In genomic region chr13:93286047-93286446, GRCh38 we compare ENCODE assay signal across 23 cellular contexts. TPM values are rescaled to one million over a fixed set of nuclear protein-coding genes. Genes with fewer than 3 reads are reported as not detected.
"Had no signal": no experiment of that assay in that cellular context is flagged by ENCODE, and none has a peak within 500 bp of the region (broad histone marks: within the 10 kb centered on the region; RNA-seq: fewer than 3 reads in every experiment).

No MANE protein-coding gene starts in this region.

- H3K4me1 ChIP-seq: colonic mucosa, left ventricle myocardium inferior, lower lobe of right lung, stomach, transverse colon had no signal

- ATAC-seq: left cardiac atrium, lower lobe of right lung, right cardiac atrium had no signal

- H3K27ac Mint-ChIP-seq: nephron had no signal

- H3K9me3 ChIP-seq: colonic mucosa, lower lobe of right lung, ovary, stomach, thoracic aorta, transverse colon had no signal

- H3K9me3 Mint-ChIP-seq: nephron had no signal

- H3K27me3 ChIP-seq: colonic mucosa, hepatocyte, ovary, stomach, transverse colon had no signal

- H3K27ac ChIP-seq: colonic mucosa, hepatocyte, left ventricle myocardium inferior, lower lobe of right lung, ovary, stomach, thoracic aorta, transverse colon had no signal

- H3K4me3 Mint-ChIP-seq: nephron had no signal

- FAIRE-seq: endothelial cell of umbilical vein, kidney, small intestine had no signal

- DNase-seq: colonic mucosa; dermis blood vessel endothelial cell; erythroblast; foreskin melanocyte; head of caudate nucleus; kidney; left cardiac atrium; left ventricle myocardium inferior; lower lobe of right lung; mesenchymal stem cell; midbrain; ovary; right cardiac atrium; small intestine; stimulated activated CD4-positive, alpha-beta T cell treated with anti-CD3 and anti-CD28 coated beads, Interleukin-12 subunit alpha, Interleukin-12 subunit beta, amount 100 ng/mL, for 4 hours; stimulated activated naive CD4-positive, alpha-beta T cell; stomach; substantia nigra; transverse colon had no signal

- H2AFZ ChIP-seq: hepatocyte had no signal

- H3K4me2 ChIP-seq: hepatocyte had no signal

- H3K36me3 ChIP-seq: colonic mucosa, left ventricle myocardium inferior, lower lobe of right lung, ovary, stomach, thoracic aorta, transverse colon had no signal

- H3K4me3 ChIP-seq: colonic mucosa, hepatocyte, left ventricle myocardium inferior, lower lobe of right lung, ovary, stomach, thoracic aorta, transverse colon had no signal

RNA-seq across cellular contexts. Expression of gene GPC6, which starts 59.4 kb away (rescaled TPM):
- total RNA-seq: endothelial cell of umbilical vein had no signal
